In the genomic region with DNA sequence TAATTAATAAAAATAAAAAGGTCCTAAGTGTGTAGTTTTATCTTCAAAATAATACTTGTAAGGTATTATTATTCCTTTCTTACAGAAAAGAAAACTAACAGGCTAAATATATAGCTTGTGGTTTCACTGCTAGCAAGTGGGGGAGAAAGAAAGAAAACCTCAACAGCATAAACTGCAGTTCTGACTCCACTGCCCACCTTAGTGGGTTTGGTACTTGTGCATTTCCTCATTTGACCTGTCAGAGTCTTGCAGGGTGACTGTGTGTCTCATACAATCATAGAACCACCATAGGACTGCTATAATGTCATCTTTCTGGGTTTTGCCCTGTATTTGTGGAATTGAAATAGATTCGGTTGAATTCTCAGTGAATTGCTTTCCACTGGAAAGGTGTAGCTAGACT, we compare ENCODE assay signal across 16 cellular contexts.
A peak's percentile ranks its signal among the peaks of the same experiment; 100 is the strongest.
DNase-seq lines count a peak whose midpoint lies in the region; ATAC-seq lines count a peak whose summit lies in the region.
"Had no signal": no experiment of that assay in that cellular context is flagged by ENCODE, and none has a peak within 500 bp of the region (broad histone marks: within the 10 kb centered on the region; RNA-seq: fewer than 3 reads in every experiment).

No MANE protein-coding gene starts in this region.

- H3F3A ChIP-seq in GM23248 (ENCODE audit: insufficient read depth): no peaks in the 10 kb centered on the region

- H3K4me3 ChIP-seq in GM23248: no peak overlapping the region

- intact Hi-C loops in activated naive CD4-positive, alpha-beta T cell treated with anti-CD3 and anti-CD28 coated beads for 36 hours (cut with micrococcal nuclease): no loop called here

- no peaks in the 10 kb centered on the region for H4K20me1 ChIP-seq in GM23248 (ENCODE audit: insufficient read depth)

- CTCF ChIA-PET in activated naive CD4-positive, alpha-beta T cell treated with anti-CD3 and anti-CD28 coated beads for 36 hours (lab: Charles Lee): no interaction called here

- no peaks in the 10 kb centered on the region for H3K9me3 Mint-ChIP-seq in activated naive CD4-positive, alpha-beta T cell treated with anti-CD3 and anti-CD28 coated beads for 36 hours

- no peak overlapping the region for H3K4me2 ChIP-seq in GM23248 (ENCODE audit: unreplicated experiment)

- H3K9me3 ChIP-seq in GM23248 (ENCODE audit: low read depth): no peaks in the 10 kb centered on the region

- no peak for DNase-seq in caudate nucleus (lab: John Stamatoyannopoulos, UW)
- no peak for DNase-seq in activated naive CD4-positive, alpha-beta T cell treated with anti-CD3 and anti-CD28 coated beads for 36 hours
- DNase-seq in COLO829 (ENCODE audit: low spot score): no peak
- no peak for DNase-seq in GM23248
- DNase-seq: activated CD4-positive, CD25-positive, alpha-beta regulatory T cell treated with anti-CD3 and anti-CD28 coated beads, Interleukin-2, amount 50 U/mL, for 72 hours; activated effector memory CD4-positive, alpha-beta T cell treated with anti-CD3 and anti-CD28 coated beads, Interleukin-2, amount 50 U/mL, for 16 hours; CD8-positive, alpha-beta memory T cell; NCI-H2171 treated with DMSO at 0.1 percent for 48 hours; small intestine; stimulated activated CD8-positive, alpha-beta memory T cell treated with anti-CD3 and anti-CD28 coated beads, Interleukin-4, amount 100 ng/mL, for 48 hours had no signal

- no peak overlapping the region for H3K4me3 Mint-ChIP-seq in activated naive CD4-positive, alpha-beta T cell treated with anti-CD3 and anti-CD28 coated beads for 36 hours
- H3K4me3 Mint-ChIP-seq: CD8-positive, alpha-beta memory T cell; nephron had no signal

- WGBS in GM23248 (ENCODE audit: low coverage in 1 of 2, low lambda C conversion rate in 2 of 2, missing lambda C conversion rate in 2 of 2), 2 experiments: 100% methylated on average over 1 of the region's 1 CpG

- no peaks in the 10 kb centered on the region for H3K27me3 Mint-ChIP-seq in activated naive CD4-positive, alpha-beta T cell treated with anti-CD3 and anti-CD28 coated beads for 36 hours (ENCODE audit: low read depth)
- H3K27me3 Mint-ChIP-seq: CD8-positive, alpha-beta memory T cell had no signal

- ATAC-seq in GM18519 (IDR thresholded peaks at IDR 0.05; ENCODE audit: low FRiP score, unreplicated experiment) (peak; percentile 99), GM19468 (IDR thresholded peaks at IDR 0.05; ENCODE audit: extremely low read depth, unreplicated experiment) (peak; percentile 67), HG02938 (IDR thresholded peaks at IDR 0.05; ENCODE audit: unreplicated experiment) (peak; percentile 100), HG03575 (IDR thresholded peaks at IDR 0.05; ENCODE audit: extremely low read depth, insufficient number of reproducible peaks, low FRiP score, unreplicated experiment) (peak; percentile 96)
- ATAC-seq: Right ventricle myocardium inferior had no signal

- peaks cover 1% of the 10 kb centered on the region for H3K36me3 Mint-ChIP-seq in activated naive CD4-positive, alpha-beta T cell treated with anti-CD3 and anti-CD28 coated beads for 36 hours (ENCODE audit: low read depth)

- no peak overlapping the region for H3K9ac ChIP-seq in GM23248

- H3K27ac Mint-ChIP-seq in activated naive CD4-positive, alpha-beta T cell treated with anti-CD3 and anti-CD28 coated beads for 36 hours: no peak overlapping the region
- H3K27ac Mint-ChIP-seq: CD8-positive, alpha-beta memory T cell had no signal

- no peaks in the 10 kb centered on the region for H3K4me1 Mint-ChIP-seq in activated naive CD4-positive, alpha-beta T cell treated with anti-CD3 and anti-CD28 coated beads for 36 hours (ENCODE audit: low read depth)
- H3K4me1 Mint-ChIP-seq: CD8-positive, alpha-beta memory T cell had no signal

- no peaks in the 10 kb centered on the region for H3K36me3 ChIP-seq in GM23248 (ENCODE audit: low read depth)

- no peaks in the 10 kb centered on the region for H3K27me3 ChIP-seq in GM23248 (replicated peaks; ENCODE audit: insufficient read depth)

- H3K9me2 ChIP-seq in GM23248 (ENCODE audit: insufficient read depth): no peaks in the 10 kb centered on the region

- H3K4me1 ChIP-seq in GM23248 (ENCODE audit: insufficient read depth): no peaks in the 10 kb centered on the region

- no peaks in the 10 kb centered on the region for H3K79me2 ChIP-seq in GM23248 (ENCODE audit: insufficient read depth)

- no peak overlapping the region for H3K27ac ChIP-seq in caudate nucleus (ENCODE audit: low read depth, low read length)
- no peak overlapping the region for H3K27ac ChIP-seq in GM23248

- in situ Hi-C loops in GM23248 (cut with MboI): no loop called here

- H2AFZ ChIP-seq in GM23248: no peak overlapping the region
